8 cellular contexts compared by ENCODE assay signal in the genomic region with DNA sequence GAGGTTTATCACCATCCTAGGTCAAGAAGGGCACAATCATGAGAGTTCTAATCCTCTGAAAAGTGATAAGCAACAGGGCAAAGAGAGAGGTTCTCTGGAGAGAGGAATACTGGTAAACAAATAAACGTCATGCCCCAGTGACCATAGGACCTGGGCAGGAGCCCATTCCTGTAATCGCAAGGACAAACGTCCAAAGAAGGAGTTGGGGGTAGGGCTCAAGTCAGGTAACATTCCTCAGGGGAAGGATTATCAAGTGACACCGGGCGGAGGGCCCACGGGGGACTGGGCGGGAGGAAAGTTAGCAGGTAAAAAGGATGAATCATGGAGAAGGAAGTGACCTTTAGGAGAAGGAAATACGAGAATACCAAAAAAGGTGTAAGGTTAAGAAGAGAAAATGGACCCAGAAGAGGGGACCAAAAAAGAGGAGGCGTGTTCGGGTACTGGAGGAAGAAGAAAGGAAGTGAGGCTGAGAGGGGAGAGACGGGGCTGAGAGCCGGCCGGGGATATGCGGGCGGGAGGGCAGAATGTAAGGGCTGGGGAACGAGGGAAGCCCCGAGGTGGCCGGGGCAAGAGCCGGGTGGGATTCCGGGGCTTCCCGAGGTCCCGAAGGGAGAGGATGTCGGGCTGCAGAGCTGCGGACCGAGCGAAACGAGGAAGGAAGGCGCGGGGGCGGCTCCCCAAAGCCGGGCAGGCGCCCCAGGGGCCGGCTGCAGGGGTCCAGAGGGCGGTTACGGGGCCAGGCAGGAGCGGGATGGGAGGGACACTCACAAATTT. TPM values are rescaled to one million over a fixed set of nuclear protein-coding genes. Genes with fewer than 3 reads are reported as not detected.
DNase-seq lines count a peak whose midpoint lies in the region; ATAC-seq and TF ChIP-seq lines count a peak whose summit lies in the region.

No MANE protein-coding gene starts in this region.

- H3K14ac ChIP-seq in IMR-90 (replicated peaks; ENCODE audit: low read depth, low read length), result peak overlapping the region; percentile 54

- intact Hi-C loops in IMR-90 (cut with micrococcal nuclease), result loop anchor here (2.0 kb wide), 1 partner anchor 13 kb away; no protein-coding TSS in a partner anchor

- no peak overlapping the region for H2BK120ac ChIP-seq in IMR-90 (ENCODE audit: low read depth, low read length)

- in situ Hi-C loops in G401 (cut with HindIII; ENCODE audit: low sequenced_read_pairs), result no loop called here
- in situ Hi-C loops in IMR-90 (cut with MboI; ENCODE audit: low sequenced_read_pairs), result no loop called here
- in situ Hi-C loops in astrocyte of the spinal cord (cut with HindIII; ENCODE audit: low sequenced_read_pairs), result no loop called here

- no peaks in the 10 kb centered on the region for H3K27me3 ChIP-seq in IMR-90 (ENCODE audit: control insufficient read depth, insufficient read depth, low read length)

- H3K9me3 ChIP-seq in IMR-90 (ENCODE audit: control insufficient read depth, insufficient read depth, low read length), result no peaks in the 10 kb centered on the region
- no peaks in the 10 kb centered on the region for H3K9me3 ChIP-seq in iPS-18c (ENCODE audit: control insufficient read depth, insufficient read depth, low read length)

- peak overlapping the region; percentile 41 for H3K27ac ChIP-seq in IMR-90 (ENCODE audit: insufficient read depth, low read length)

- DNase-seq in G401 (ENCODE audit: low spot score) (peak; percentile 60), IMR-90 (peak; percentile 13), SW 1271 (lab: John Stamatoyannopoulos, UW) (peak; percentile 34 to 70), astrocyte of the spinal cord (ENCODE audit: low read depth, low spot score) (peak; percentile 32), GOT3 (lab: John Stamatoyannopoulos, UW) (no peak)
- peak; percentile 51 for DNase-seq in stimulated activated CD4-positive, alpha-beta T cell treated with anti-CD3 and anti-CD28 coated beads, Interleukin-12 subunit alpha, Interleukin-12 subunit beta, amount 100 ng/mL, for 4 hours

- no peak overlapping the region for H2BK20ac ChIP-seq in IMR-90 (ENCODE audit: low read depth, low read length)

- H2BK15ac ChIP-seq in IMR-90 (ENCODE audit: low read depth, low read length), result no peak overlapping the region

- H3K56ac ChIP-seq in IMR-90 (ENCODE audit: extremely low read depth, insufficient read depth, low read length), result peak overlapping the region; percentile 59; the same call in 1 of the 2 replicates

- H4K91ac ChIP-seq in IMR-90 (ENCODE audit: insufficient read depth, low read depth, low read length), result no peak overlapping the region; the same call in 1 of the 2 replicates

- 0 out of 2 replicates have a peak overlapping the region, but pooled peaks have one; percentile 11 for H3K18ac ChIP-seq in IMR-90 (ENCODE audit: low read depth, low read length)

- TF ChIP-seq POLR2A in IMR-90 (IDR thresholded peaks at IDR 0.05; ENCODE audit: low read depth, low read length), result no peak

- H4K5ac ChIP-seq in IMR-90 (ENCODE audit: low read depth, low read length), result peak overlapping the region; percentile 32; the same call in 1 of the 2 replicates

- BruUV-seq in IMR-90 (replicated peaks; lab: Mats Ljungman, UMichigan), result no TSS peak

- peak overlapping the region; percentile 71 for H2AK9ac ChIP-seq in IMR-90 (replicated peaks; ENCODE audit: low read depth, low read length, poor library complexity)

- CTCF ChIA-PET in IMR-90 (lab: Yijun Ruan, JAX), result interaction anchor here (0.6 to 6.7 kb wide), 11 partner anchors 10 to 73 kb away, joined by 3 to 94 read pairs (median 6); a partner anchor contains a TSS

- peak overlapping the region in 1 of 2 experiments; percentile 14; a peak in 2 of 4 replicates for H4K8ac ChIP-seq in IMR-90 (ENCODE audit: low read depth in 2 of 2, low read length in 2 of 2)

- H2AK5ac ChIP-seq in IMR-90 (ENCODE audit: low read depth, low read length), result no peak overlapping the region; the same call in 1 of the 2 replicates

- H3K9ac ChIP-seq in IMR-90 (ENCODE audit: low read depth, low read length), result peak overlapping the region; percentile 74

- peak overlapping the region; percentile 67 for H3K23ac ChIP-seq in IMR-90 (ENCODE audit: low read depth, low read length)

- H2AFZ ChIP-seq in IMR-90 (replicated peaks; ENCODE audit: low read length, poor library complexity), result peak overlapping the region; percentile 87

- no peak overlapping the region for H2BK5ac ChIP-seq in IMR-90 (ENCODE audit: low read depth, low read length, poor library complexity, severe bottlenecking)

- H3K4me1 ChIP-seq in IMR-90 (ENCODE audit: control insufficient read depth, insufficient read depth, low read length), result 0 out of 2 replicates have a peak, but pooled peaks cover 3% of the 10 kb centered on the region

- peak; percentile 25 for ATAC-seq in GM21717 (IDR thresholded peaks at IDR 0.05; ENCODE audit: unreplicated experiment)
- peak; percentile 27 for ATAC-seq in IMR-90 (ENCODE audit: low read depth)

- H3K36me3 ChIP-seq in IMR-90 (ENCODE audit: control insufficient read depth, insufficient read depth, low read length), result peaks cover 16% of the 10 kb centered on the region

- H3K4me2 ChIP-seq in IMR-90 (ENCODE audit: low read depth, low read length), result peak overlapping the region; percentile 99

- TF ChIP-seq RAD21 in IMR-90 (IDR thresholded peaks at IDR 0.05; ENCODE audit: low read length), result no peak

- POLR2A ChIA-PET in IMR-90 (lab: Charles Lee; ENCODE audit: unreplicated experiment), result interaction anchor here (1.2 kb wide), 1 partner anchor 33 kb away, joined by 6 read pairs; a partner anchor contains a TSS

- dilution Hi-C loops in IMR-90 (cut with HindIII; ENCODE audit: low sequenced_read_pairs, unreplicated experiment), result no loop called here

- no peak for TF ChIP-seq CTCF in IMR-90 (conservative IDR thresholded peaks at IDR 0.05; ENCODE audit: low read depth, low read length)
- TF ChIP-seq CTCF in astrocyte of the spinal cord (IDR thresholded peaks at IDR 0.05; ENCODE audit: low read depth, low read length), result no peak

- peaks cover 14 to 33% of the 10 kb centered on the region in 2 experiments for H3K79me1 ChIP-seq in IMR-90 (ENCODE audit: low read depth in 1 of 2, low read length in 2 of 2)

- WGBS in IMR-90 (ENCODE audit: extremely low coverage in 2 of 2, insufficient read length in 1 of 2), 2 experiments, result 0% methylated on average over 1 of the region's 36 CpGs; no CpG with 5 or more reads in 1 of the 2 experiments

- peaks cover 3% of the 10 kb centered on the region; the same call in 1 of the 2 replicates for H4K20me1 ChIP-seq in IMR-90 (ENCODE audit: insufficient read depth, low read length)

- H3K9me1 ChIP-seq in IMR-90 (ENCODE audit: insufficient read depth, low read length), result peaks cover 2% of the 10 kb centered on the region; the same call in 1 of the 2 replicates

- peak overlapping the region; percentile 48; the same call in 1 of the 2 replicates for H3K4ac ChIP-seq in IMR-90 (ENCODE audit: low read depth, low read length)

- H3K4me3 ChIP-seq in IMR-90 (ENCODE audit: insufficient read depth, low read depth, low read length) (peak overlapping the region; percentile 55), astrocyte of the spinal cord (ENCODE audit: low read depth, low read length) (peak overlapping the region; percentile 84), iPS-18c (ENCODE audit: insufficient read depth, low read depth, low read length) (peak overlapping the region; percentile 87)

TF ChIP-seq in IMR-90, 13 proteins besides CTCF, POLR2A, EP300 and RAD21 (continues in another document):
- TF ChIP-seq, protein P1, sequence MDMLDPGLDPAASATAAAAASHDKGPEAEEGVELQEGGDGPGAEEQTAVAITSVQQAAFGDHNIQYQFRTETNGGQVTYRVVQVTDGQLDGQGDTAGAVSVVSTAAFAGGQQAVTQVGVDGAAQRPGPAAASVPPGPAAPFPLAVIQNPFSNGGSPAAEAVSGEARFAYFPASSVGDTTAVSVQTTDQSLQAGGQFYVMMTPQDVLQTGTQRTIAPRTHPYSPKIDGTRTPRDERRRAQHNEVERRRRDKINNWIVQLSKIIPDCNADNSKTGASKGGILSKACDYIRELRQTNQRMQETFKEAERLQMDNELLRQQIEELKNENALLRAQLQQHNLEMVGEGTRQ (IDR thresholded peaks at IDR 0.05; ENCODE audit: low read depth, low read length), result no peak
- TF ChIP-seq BHLHE40 (IDR thresholded peaks at IDR 0.05; ENCODE audit: low read depth, low read length) (no peak), RCOR1 (IDR thresholded peaks at IDR 0.05; ENCODE audit: insufficient replicate concordance, low read length) (no peak), NFE2L2 (IDR thresholded peaks at IDR 0.05; ENCODE audit: low read depth, low read length) (no peak)
- TF ChIP-seq, protein P2, sequence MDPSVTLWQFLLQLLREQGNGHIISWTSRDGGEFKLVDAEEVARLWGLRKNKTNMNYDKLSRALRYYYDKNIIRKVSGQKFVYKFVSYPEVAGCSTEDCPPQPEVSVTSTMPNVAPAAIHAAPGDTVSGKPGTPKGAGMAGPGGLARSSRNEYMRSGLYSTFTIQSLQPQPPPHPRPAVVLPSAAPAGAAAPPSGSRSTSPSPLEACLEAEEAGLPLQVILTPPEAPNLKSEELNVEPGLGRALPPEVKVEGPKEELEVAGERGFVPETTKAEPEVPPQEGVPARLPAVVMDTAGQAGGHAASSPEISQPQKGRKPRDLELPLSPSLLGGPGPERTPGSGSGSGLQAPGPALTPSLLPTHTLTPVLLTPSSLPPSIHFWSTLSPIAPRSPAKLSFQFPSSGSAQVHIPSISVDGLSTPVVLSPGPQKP (IDR thresholded peaks at IDR 0.05; ENCODE audit: borderline replicate concordance, low read depth, low read length), result no peak

RNA-seq across cellular contexts. Expression of a gene that starts 0.6 kb away (rescaled TPM):
- total RNA-seq in G401 (2014; rRNA removed; shearing (Covaris generic)), result 23.5 and 34.0 TPM in 2 replicates
- 12.0 and 15.8 TPM in 2 replicates for total RNA-seq in IMR-90 (2012; rRNA removed)
- 30.7 and 37.4 TPM in 2 replicates for polyA plus RNA-seq in IMR-90 (2012; rRNA removed)
- polyA plus RNA-seq in IMR-90 (2012; cell fraction: cytosol; rRNA removed), result 16.8 and 22.1 TPM in 2 replicates
- polyA plus RNA-seq in IMR-90 (2012; cell fraction: nucleus; rRNA removed; ENCODE audit: low replicate concordance), result 53.9 and 92.2 TPM in 2 replicates

RNA-seq across cellular contexts. Expression of a gene that starts 18.4 kb away (rescaled TPM):
- 105 and 117 TPM in 2 replicates for total RNA-seq in G401 (2014; rRNA removed; shearing (Covaris generic))
- total RNA-seq in IMR-90 (2012; rRNA removed), result 71.7 and 84.2 TPM in 2 replicates
- 78.6 and 89.7 TPM in 2 replicates for polyA plus RNA-seq in IMR-90 (2012; rRNA removed)
- polyA plus RNA-seq in IMR-90 (2012; cell fraction: cytosol; rRNA removed), result 46.2 and 62.2 TPM in 2 replicates
- 123 and 229 TPM in 2 replicates for polyA plus RNA-seq in IMR-90 (2012; cell fraction: nucleus; rRNA removed; ENCODE audit: low replicate concordance)

RNA-seq across cellular contexts. Expression of a gene that starts 18.6 kb away (rescaled TPM):
- 9.9 and 21.2 TPM in 2 replicates for total RNA-seq in G401 (2014; rRNA removed; shearing (Covaris generic))
- total RNA-seq in IMR-90 (2012; rRNA removed), result 2.2 TPM in 2 replicates
- 7.6 and 9.1 TPM in 2 replicates for polyA plus RNA-seq in IMR-90 (2012; rRNA removed)
- polyA plus RNA-seq in IMR-90 (2012; cell fraction: cytosol; rRNA removed), result 6.7 and 7.8 TPM in 2 replicates
- polyA plus RNA-seq in IMR-90 (2012; cell fraction: nucleus; rRNA removed; ENCODE audit: low replicate concordance), result 18.2 and 44.0 TPM in 2 replicates

RNA-seq across cellular contexts. Expression of a gene that starts 33.0 kb away (rescaled TPM):
- total RNA-seq in G401 (2014; rRNA removed; shearing (Covaris generic)), result 8.8 and 17.7 TPM in 2 replicates
- total RNA-seq in IMR-90 (2012; rRNA removed), result 32.8 and 33.2 TPM in 2 replicates
- 58.7 and 62.1 TPM in 2 replicates for polyA plus RNA-seq in IMR-90 (2012; rRNA removed)
- polyA plus RNA-seq in IMR-90 (2012; cell fraction: cytosol; rRNA removed), result 28.5 and 58.9 TPM in 2 replicates
- 598 and 798 TPM in 2 replicates for polyA plus RNA-seq in IMR-90 (2012; cell fraction: nucleus; rRNA removed; ENCODE audit: low replicate concordance)
